Comparison of ENCODE assay signal across 16 cellular contexts in genomic region chr3:46489875-46490274, GRCh38. TPM values are rescaled to one million over a fixed set of nuclear protein-coding genes. Genes with fewer than 3 reads are reported as not detected.
DNase-seq lines count a peak whose midpoint lies in the region; ATAC-seq, FAIRE-seq and TF ChIP-seq lines count a peak whose summit lies in the region.
"Had no signal": no experiment of that assay in that cellular context is flagged by ENCODE, and none has a peak within 500 bp of the region (broad histone marks: within the 10 kb centered on the region; RNA-seq: fewer than 3 reads in every experiment).

No MANE protein-coding gene starts in this region.

- peak; percentile 64 for FAIRE-seq in GM19239 (lab: Jason Lieb, UNC)

- no peak for ATAC-seq in HG03196 (IDR thresholded peaks at IDR 0.05; ENCODE audit: unreplicated experiment)

- peaks cover 15% of the 10 kb centered on the region for H3K4me1 ChIP-seq in SJSA1 (replicated peaks)

- H3K27me3 ChIP-seq in SJSA1 (replicated peaks): no peaks in the 10 kb centered on the region

- no peak overlapping the region for H3K4me3 ChIP-seq in SJSA1
- no peak overlapping the region for H3K4me3 ChIP-seq in fibroblast of the aortic adventitia (ENCODE audit: low read depth, low read length)
- H3K4me3 ChIP-seq: cardiac muscle cell, thoracic aorta had no signal

- peak overlapping the region; percentile 55; the same call in 1 of the 2 replicates for H3K27ac ChIP-seq in SJSA1
- H3K27ac ChIP-seq: cardiac muscle cell, thoracic aorta had no signal

- H3K36me3 ChIP-seq in SJSA1: no peaks in the 10 kb centered on the region
- H3K36me3 ChIP-seq: cardiac muscle cell, thoracic aorta had no signal

- DNase-seq in GM19239 (ENCODE audit: insufficient read length, low spot score) (no peak), SJSA1 (ENCODE audit: low read depth in 1 of 2, low spot score in 2 of 2) (peak in 1 of 2 experiments; percentile 55), fibroblast of the aortic adventitia (ENCODE audit: low read depth) (peak; percentile 89), NCI-H2171 treated with DMSO at 0.1 percent for 48 hours (lab: John Stamatoyannopoulos, UW) (no peak), GM19238 (ENCODE audit: insufficient read length, low spot score) (no peak), foreskin melanocyte (no peak)
- DNase-seq: activated naive CD4-positive, alpha-beta T cell treated with anti-CD3 and anti-CD28 coated beads for 36 hours; COR-L47; H7; Karpas-422; kidney glomerular epithelial cell; NCI-H1694; NCI-H510A had no signal

- no peaks in the 10 kb centered on the region for H3K9me3 ChIP-seq in SJSA1 (replicated peaks)
- H3K9me3 ChIP-seq: thoracic aorta had no signal

- no peak for TF ChIP-seq CTCF in fibroblast of the aortic adventitia (IDR thresholded peaks at IDR 0.05; ENCODE audit: insufficient read depth, low read length)

RNA-seq across cellular contexts. Expression of gene RTP3, which starts 7.9 kb away (rescaled TPM):
- total RNA-seq in SJSA1 (2014; rRNA removed; shearing (Covaris generic)): not detected in 2 replicates
- not detected in 2 replicates for total RNA-seq in fibroblast of the aortic adventitia (ENCODE audit: low replicate concordance)
- total RNA-seq: activated naive CD4-positive, alpha-beta T cell treated with anti-CD3 and anti-CD28 coated beads for 36 hours; cardiac muscle cell; thoracic aorta had no signal

RNA-seq across cellular contexts. Expression of gene LTF, which starts 25.2 kb away (rescaled TPM):
- total RNA-seq in SJSA1 (2014; rRNA removed; shearing (Covaris generic)): 0.08 TPM in 1 of 2 replicates, not detected in the other
- total RNA-seq in fibroblast of the aortic adventitia (ENCODE audit: low replicate concordance): not detected in 2 replicates
- total RNA-seq: activated naive CD4-positive, alpha-beta T cell treated with anti-CD3 and anti-CD28 coated beads for 36 hours; cardiac muscle cell; H7 had no signal
